In the genomic region with DNA sequence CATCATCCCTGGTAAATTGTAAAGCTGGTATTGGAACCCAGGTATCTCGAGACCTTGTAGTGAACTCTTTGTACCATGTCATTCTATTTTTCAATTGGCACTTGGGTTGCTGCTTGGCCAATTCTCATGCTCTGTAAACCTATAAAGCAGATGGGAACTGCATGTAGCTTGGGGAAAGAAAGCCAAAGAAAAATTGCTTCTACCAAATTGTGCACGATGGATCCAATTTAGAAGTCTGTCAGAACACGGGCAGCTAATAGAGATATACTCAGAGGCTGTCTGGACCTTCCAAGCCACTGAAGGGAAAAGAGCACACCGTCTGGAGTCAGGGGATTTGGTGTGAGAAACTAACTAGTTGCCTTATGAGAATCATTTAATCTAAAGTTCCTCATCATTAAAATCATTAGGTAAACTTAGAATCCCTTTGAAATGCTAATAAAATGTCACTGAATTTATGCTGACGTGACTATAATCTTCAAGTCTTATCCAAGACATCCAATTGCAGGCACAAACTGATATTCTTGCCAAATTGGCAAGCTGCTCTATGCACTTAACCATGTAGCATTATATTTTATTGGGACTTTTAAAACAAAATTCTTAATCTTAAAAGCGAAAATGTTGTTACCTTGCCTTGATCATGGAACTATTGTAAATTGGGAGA, we compare ENCODE assay signal across 33 cellular contexts.
"Had no signal": no experiment of that assay in that cellular context is flagged by ENCODE, and none has a peak within 500 bp of the region (broad histone marks: within the 10 kb centered on the region; RNA-seq: fewer than 3 reads in every experiment).

No MANE protein-coding gene starts in this region.

- H3K36me3 Mint-ChIP-seq: activated naive CD4-positive, alpha-beta T cell treated with anti-CD3 and anti-CD28 coated beads, Interleukin-2, amount 50 U/mL, for 24 hours; activated naive CD8-positive, alpha-beta T cell treated with anti-CD3 and anti-CD28 coated beads for 36 hours; WTC11 had no signal

- H3K4me1 Mint-ChIP-seq: activated CD4-positive, alpha-beta T cell treated with anti-CD3 and anti-CD28 coated beads, Interleukin-2, amount 10 ng/mL, durations not matched to agents 7 days and 5 days; activated naive CD4-positive, alpha-beta T cell treated with anti-CD3 and anti-CD28 coated beads, Interleukin-2, amount 50 U/mL, for 24 hours; activated naive CD8-positive, alpha-beta T cell treated with anti-CD3 and anti-CD28 coated beads for 36 hours; activated naive CD8-positive, alpha-beta T cell treated with anti-CD3 and anti-CD28 coated beads, Interleukin-2, amount 50 U/mL, for 24 hours; activated T-helper 17 cell treated with anti-CD3 and anti-CD28 coated beads, Interleukin-2, amount 50 U/mL, for 72 hours; endodermal cell; WTC11 had no signal

- ATAC-seq: activated CD8-positive, alpha-beta T cell treated with anti-CD3 and anti-CD28 coated beads for 36 hours; activated naive CD8-positive, alpha-beta T cell treated with anti-CD3 and anti-CD28 coated beads, Interleukin-2, amount 50 U/mL, for 24 hours; activated T-cell treated with anti-CD3 and anti-CD28 coated beads, Interleukin-2, amount 50 U/mL, for 4 hours; activated T-helper 17 cell treated with anti-CD3 and anti-CD28 coated beads, Interleukin-2, amount 50 U/mL, for 72 hours; body of pancreas; esophagus mucosa; WTC11 had no signal

- H3K27ac ChIP-seq: adrenal gland, body of pancreas, coronary artery, dorsolateral prefrontal cortex, VCaP had no signal

- H3K4me3 Mint-ChIP-seq: activated CD4-positive, alpha-beta T cell treated with anti-CD3 and anti-CD28 coated beads, Interleukin-2, amount 10 ng/mL, durations not matched to agents 7 days and 5 days; activated CD8-positive, alpha-beta T cell treated with anti-CD3 and anti-CD28 coated beads for 36 hours; activated naive CD4-positive, alpha-beta T cell treated with anti-CD3 and anti-CD28 coated beads for 36 hours; activated naive CD4-positive, alpha-beta T cell treated with anti-CD3 and anti-CD28 coated beads, Interleukin-2, amount 50 U/mL, for 24 hours; activated naive CD8-positive, alpha-beta T cell treated with anti-CD3 and anti-CD28 coated beads for 36 hours; activated naive CD8-positive, alpha-beta T cell treated with anti-CD3 and anti-CD28 coated beads, Interleukin-2, amount 50 U/mL, for 24 hours; activated T-cell treated with anti-CD3 and anti-CD28 coated beads, Interleukin-2, amount 50 U/mL, for 4 hours; activated T-helper 17 cell treated with anti-CD3 and anti-CD28 coated beads, Interleukin-2, amount 50 U/mL, for 72 hours; dendritic cell treated with granulocyte-macrophage colony-stimulating factor and Interleukin-4, amounts not matched to agents 40 ng/mL and 50 ng/mL, for 4 days; endodermal cell; WTC11 had no signal

- FAIRE-seq: frontal cortex, TTC549 had no signal

- H3K36me3 ChIP-seq: adrenal gland had no signal

- DNase-seq: activated CD4-positive, alpha-beta T cell treated with anti-CD3 and anti-CD28 coated beads for 1 hour; activated CD4-positive, alpha-beta T cell treated with anti-CD3 and anti-CD28 coated beads for 4 hours; activated CD4-positive, alpha-beta T cell treated with anti-CD3 and anti-CD28 coated beads, Interleukin-2, amount 10 ng/mL, durations not matched to agents 7 days and 5 days; activated CD4-positive, alpha-beta T cell treated with anti-CD3 and anti-CD28 coated beads, Interleukin-2, amount 50 U/mL, for 4 hours; activated CD8-positive, alpha-beta memory T cell treated with anti-CD3 and anti-CD28 coated beads for 24 hours; activated CD8-positive, alpha-beta T cell treated with anti-CD3 and anti-CD28 coated beads for 36 hours; activated effector memory CD4-positive, alpha-beta T cell treated with Interleukin-2 at 50 U/mL for 16 hours; activated naive CD4-positive, alpha-beta T cell treated with anti-CD3 and anti-CD28 coated beads for 36 hours; activated naive CD8-positive, alpha-beta T cell treated with anti-CD3 and anti-CD28 coated beads for 36 hours; activated naive CD8-positive, alpha-beta T cell treated with anti-CD3 and anti-CD28 coated beads, Interleukin-2, amount 50 U/mL, for 24 hours; activated T-cell treated with anti-CD3 and anti-CD28 coated beads, Interleukin-2, amount 50 U/mL, for 4 hours; adrenal gland; amygdala; aorta; body of pancreas; caudate nucleus; cerebellar nuclear complex; effector memory CD4-positive, alpha-beta T cell; endodermal cell; foreskin fibroblast; head of caudate nucleus; hippocampal formation; T-helper 2 cell had no signal

- H3K4me1 ChIP-seq: adrenal gland, body of pancreas had no signal

- H3K9me3 ChIP-seq: adrenal gland, body of pancreas had no signal

- H3K27me3 Mint-ChIP-seq: activated CD4-positive, alpha-beta T cell treated with anti-CD3 and anti-CD28 coated beads, Interleukin-2, amount 10 ng/mL, durations not matched to agents 7 days and 5 days; activated CD8-positive, alpha-beta T cell treated with anti-CD3 and anti-CD28 coated beads for 36 hours; activated naive CD4-positive, alpha-beta T cell treated with anti-CD3 and anti-CD28 coated beads, Interleukin-2, amount 50 U/mL, for 24 hours; activated naive CD8-positive, alpha-beta T cell treated with anti-CD3 and anti-CD28 coated beads for 36 hours; activated naive CD8-positive, alpha-beta T cell treated with anti-CD3 and anti-CD28 coated beads, Interleukin-2, amount 50 U/mL, for 24 hours; activated T-helper 17 cell treated with anti-CD3 and anti-CD28 coated beads, Interleukin-2, amount 50 U/mL, for 72 hours; dendritic cell treated with granulocyte-macrophage colony-stimulating factor and Interleukin-4, amounts not matched to agents 40 ng/mL and 50 ng/mL, for 4 days had no signal

- H3K4me3 ChIP-seq: adrenal gland, body of pancreas, coronary artery, dorsolateral prefrontal cortex had no signal

- H3K27me3 ChIP-seq: adrenal gland, body of pancreas had no signal

- H3K9me3 Mint-ChIP-seq: activated CD4-positive, alpha-beta T cell treated with anti-CD3 and anti-CD28 coated beads, Interleukin-2, amount 10 ng/mL, durations not matched to agents 7 days and 5 days; activated naive CD4-positive, alpha-beta T cell treated with anti-CD3 and anti-CD28 coated beads for 36 hours; activated naive CD4-positive, alpha-beta T cell treated with anti-CD3 and anti-CD28 coated beads, Interleukin-2, amount 50 U/mL, for 24 hours; activated naive CD8-positive, alpha-beta T cell treated with anti-CD3 and anti-CD28 coated beads for 36 hours; activated naive CD8-positive, alpha-beta T cell treated with anti-CD3 and anti-CD28 coated beads, Interleukin-2, amount 50 U/mL, for 24 hours; activated T-cell treated with anti-CD3 and anti-CD28 coated beads, Interleukin-2, amount 50 U/mL, for 4 hours; dendritic cell treated with granulocyte-macrophage colony-stimulating factor and Interleukin-4, amounts not matched to agents 40 ng/mL and 50 ng/mL, for 4 days; endodermal cell; WTC11 had no signal

- H3K27ac Mint-ChIP-seq: activated CD4-positive, alpha-beta T cell treated with anti-CD3 and anti-CD28 coated beads, Interleukin-2, amount 10 ng/mL, durations not matched to agents 7 days and 5 days; activated CD8-positive, alpha-beta T cell treated with anti-CD3 and anti-CD28 coated beads for 36 hours; activated naive CD4-positive, alpha-beta T cell treated with anti-CD3 and anti-CD28 coated beads for 36 hours; activated naive CD4-positive, alpha-beta T cell treated with anti-CD3 and anti-CD28 coated beads, Interleukin-2, amount 50 U/mL, for 24 hours; activated naive CD8-positive, alpha-beta T cell treated with anti-CD3 and anti-CD28 coated beads for 36 hours; activated naive CD8-positive, alpha-beta T cell treated with anti-CD3 and anti-CD28 coated beads, Interleukin-2, amount 50 U/mL, for 24 hours; activated T-helper 17 cell treated with anti-CD3 and anti-CD28 coated beads, Interleukin-2, amount 50 U/mL, for 72 hours; dendritic cell treated with granulocyte-macrophage colony-stimulating factor and Interleukin-4, amounts not matched to agents 40 ng/mL and 50 ng/mL, for 4 days; endodermal cell; WTC11 had no signal
